Comparison of ENCODE assay signal across 11 cellular contexts in genomic region chr1:115478933-115479551, GRCh38.
DNase-seq lines count a peak whose midpoint lies in the region; TF ChIP-seq lines count a peak whose summit lies in the region.
"Had no signal": no experiment of that assay in that cellular context is flagged by ENCODE, and none has a peak within 500 bp of the region (broad histone marks: within the 10 kb centered on the region; RNA-seq: fewer than 3 reads in every experiment).

No MANE protein-coding gene starts in this region.

- intact Hi-C loops in head of caudate nucleus (cut with DNase I): no loop called here

- no peak overlapping the region for H3K27ac Mint-ChIP-seq in T-helper 2 cell treated with Interferon-gamma antibody and Interleukin-4, amounts not matched to agents 5 μg/mL and 100 μg/mL, for 36 hours
- H3K27ac Mint-ChIP-seq in chondrocyte (ENCODE audit: unreplicated experiment): no peak overlapping the region
- H3K27ac Mint-ChIP-seq: mesothelial cell of epicardium had no signal

- no peaks in the 10 kb centered on the region for H3K9me3 Mint-ChIP-seq in T-helper 2 cell treated with Interferon-gamma antibody and Interleukin-4, amounts not matched to agents 5 μg/mL and 100 μg/mL, for 36 hours
- no peaks in the 10 kb centered on the region for H3K9me3 Mint-ChIP-seq in chondrocyte (ENCODE audit: low read depth)

- no peaks in the 10 kb centered on the region for H3K36me3 Mint-ChIP-seq in T-helper 2 cell treated with Interferon-gamma antibody and Interleukin-4, amounts not matched to agents 5 μg/mL and 100 μg/mL, for 36 hours (ENCODE audit: low read depth)
- H3K36me3 Mint-ChIP-seq in chondrocyte (ENCODE audit: low read depth): no peaks in the 10 kb centered on the region
- H3K36me3 Mint-ChIP-seq: mesothelial cell of epicardium had no signal

- TF ChIP-seq EP300 in Ishikawa (IDR thresholded peaks at IDR 0.05; ENCODE audit: borderline replicate concordance): no peak

- peak; percentile 58 for DNase-seq in NCI-H2227 (lab: John Stamatoyannopoulos, UW; ENCODE audit: unreplicated experiment)
- peak in 25 of 42 donors; percentile 6 to 62 (median 32) for DNase-seq in head of caudate nucleus
- DNase-seq in renal cortical epithelial cell (ENCODE audit: low read depth): peak; percentile 15
- no peak for DNase-seq in T-helper 2 cell treated with Interferon-gamma antibody and Interleukin-4, amounts not matched to agents 5 μg/mL and 100 μg/mL, for 36 hours (ENCODE audit: low spot score)
- no peak for DNase-seq in chondrocyte (ENCODE audit: low spot score)
- DNase-seq in SKM-1 (lab: John Stamatoyannopoulos, UW; ENCODE audit: unreplicated experiment): no peak
- DNase-seq: activated T-cell treated with anti-CD3 and anti-CD28 coated beads, Interleukin-2, amount 50 U/mL, for 48 hours; NCI-H226; psoas muscle had no signal

- H3K4me1 Mint-ChIP-seq in T-helper 2 cell treated with Interferon-gamma antibody and Interleukin-4, amounts not matched to agents 5 μg/mL and 100 μg/mL, for 36 hours (ENCODE audit: low read depth): no peaks in the 10 kb centered on the region
- no peaks in the 10 kb centered on the region for H3K4me1 Mint-ChIP-seq in chondrocyte (ENCODE audit: low read depth)
- H3K4me1 Mint-ChIP-seq: mesothelial cell of epicardium had no signal

- H3K4me3 Mint-ChIP-seq in T-helper 2 cell treated with Interferon-gamma antibody and Interleukin-4, amounts not matched to agents 5 μg/mL and 100 μg/mL, for 36 hours: no peak overlapping the region
- H3K4me3 Mint-ChIP-seq in chondrocyte (ENCODE audit: unreplicated experiment): no peak overlapping the region
- H3K4me3 Mint-ChIP-seq: mesothelial cell of epicardium had no signal

- H3K27me3 Mint-ChIP-seq in T-helper 2 cell treated with Interferon-gamma antibody and Interleukin-4, amounts not matched to agents 5 μg/mL and 100 μg/mL, for 36 hours (ENCODE audit: low read depth): no peaks in the 10 kb centered on the region
- H3K27me3 Mint-ChIP-seq in chondrocyte (ENCODE audit: low read depth): no peaks in the 10 kb centered on the region

- TF ChIP-seq RAD21 in Ishikawa (IDR thresholded peaks at IDR 0.05; ENCODE audit: low read depth): no peak

- no peak for TF ChIP-seq CTCF in chondrocyte (IDR thresholded peaks at IDR 0.05)

TF ChIP-seq in Ishikawa, 13 proteins besides CTCF, POLR2A, EP300 and RAD21:
- no peak for TF ChIP-seq EGR1 (IDR thresholded peaks at IDR 0.05)
- TF ChIP-seq TAF1 (IDR thresholded peaks at IDR 0.05; ENCODE audit: low read depth): no peak
- TF ChIP-seq NFIC (IDR thresholded peaks at IDR 0.05): 0 out of 2 replicates have a peak, but pooled peaks have one; percentile 19

Comparison
In these comparisons a context has a peak if more than half of its experiments do, and no peak if none do; other contexts are left out.
1. DNase-seq: peak in NCI-H2227 (single experiment), head of caudate nucleus (25 of 42) and renal cortical epithelial cell (single experiment); none in T-helper 2 cell treated with Interferon-gamma antibody and Interleukin-4, amounts not matched to agents 5 μg/mL and 100 μg/mL, for 36 hours (single experiment), chondrocyte (single experiment) and SKM-1 (single experiment).